21 cellular contexts compared by ENCODE assay signal in genomic region chr11:133406493-133406892, GRCh38.
DNase-seq lines count a peak whose midpoint lies in the region; ATAC-seq, FAIRE-seq and TF ChIP-seq lines count a peak whose summit lies in the region.
"Had no signal": no experiment of that assay in that cellular context is flagged by ENCODE, and none has a peak within 500 bp of the region (broad histone marks: within the 10 kb centered on the region; RNA-seq: fewer than 3 reads in every experiment).

No MANE protein-coding gene starts in this region.

- TF ChIP-seq POLR2A in GM12892 (IDR thresholded peaks at IDR 0.05; ENCODE audit: low read depth, low read length) = no peak
- no peak for TF ChIP-seq POLR2A in esophagus muscularis mucosa (IDR thresholded peaks at IDR 0.05; ENCODE audit: low read depth)

- H3K4me2 ChIP-seq in SK-N-SH = no peak overlapping the region
- no peak overlapping the region for H3K4me2 ChIP-seq in mammary epithelial cell (ENCODE audit: insufficient read depth, low read depth, low read length)
- H3K4me2 ChIP-seq: BLaER1 treated with 17β-estradiol and CSF1 and Interleukin-3, amounts not matched to agents 10 nM and 100 nM had no signal

- H3K27ac ChIP-seq in SK-N-SH (ENCODE audit: low read depth in 2 of 2, low read length in 1 of 2) = no peak overlapping the region
- H3K27ac ChIP-seq in esophagus muscularis mucosa (replicated peaks in 1 of 4) = no peak overlapping the region
- no peak overlapping the region for H3K27ac ChIP-seq in mammary epithelial cell (ENCODE audit: insufficient read depth, low read depth, low read length)
- H3K27ac ChIP-seq: BLaER1 treated with 17β-estradiol and CSF1 and Interleukin-3, amounts not matched to agents 10 nM and 100 nM; C4-2B had no signal

- H3K27me3 ChIP-seq in SK-N-SH (ENCODE audit: insufficient read depth) (no peaks in the 10 kb centered on the region), esophagus muscularis mucosa (no peaks in the 10 kb centered on the region), mammary epithelial cell (ENCODE audit: insufficient read depth, low read length) (no peaks in the 10 kb centered on the region)
- H3K27me3 ChIP-seq: BLaER1 treated with 17β-estradiol and CSF1 and Interleukin-3, amounts not matched to agents 10 nM and 100 nM had no signal

- peak in 1 of 2 experiments; percentile 55; a peak in 2 of 4 replicates for TF ChIP-seq EP300 in SK-N-SH (IDR thresholded peaks at IDR 0.05; ENCODE audit: borderline replicate concordance in 1 of 2, low read depth in 1 of 2, low read length in 1 of 2)
- no peak for TF ChIP-seq EP300 in esophagus muscularis mucosa (IDR thresholded peaks at IDR 0.05)

- no peaks in the 10 kb centered on the region for H3F3A ChIP-seq in SK-N-SH (replicated peaks; ENCODE audit: insufficient read depth)

- in situ Hi-C loops in mammary epithelial cell (cut with MboI; ENCODE audit: low sequenced_read_pairs in 2 of 2) = no loop called here

- H3K9ac ChIP-seq in SK-N-SH (no peak overlapping the region), mammary epithelial cell (ENCODE audit: insufficient read depth, low read length) (no peak overlapping the region)
- H3K9ac ChIP-seq: BLaER1 treated with 17β-estradiol and CSF1 and Interleukin-3, amounts not matched to agents 10 nM and 100 nM had no signal

- H3K4me1 ChIP-seq in SK-N-SH (ENCODE audit: control insufficient read depth in 1 of 2, insufficient read depth in 2 of 2, low read depth in 1 of 2, low read length in 1 of 2) (peaks cover 0 to 6% of the 10 kb centered on the region in 2 experiments; a peak in 2 of 4 replicates), esophagus muscularis mucosa (no peaks in the 10 kb centered on the region), mammary epithelial cell (ENCODE audit: insufficient read depth, low read length) (peaks cover 2% of the 10 kb centered on the region)
- H3K4me1 ChIP-seq: Caco-2 had no signal

- H3K36me3 ChIP-seq in SK-N-SH (replicated peaks in 1 of 2; ENCODE audit: control insufficient read depth in 1 of 2, insufficient read depth in 2 of 2, low read length in 1 of 2) = no peaks in the 10 kb centered on the region
- H3K36me3 ChIP-seq in esophagus muscularis mucosa = no peaks in the 10 kb centered on the region
- no peaks in the 10 kb centered on the region for H3K36me3 ChIP-seq in mammary epithelial cell (ENCODE audit: insufficient read depth, low read length)
- H3K36me3 ChIP-seq: BLaER1 treated with 17β-estradiol and CSF1 and Interleukin-3, amounts not matched to agents 10 nM and 100 nM had no signal

- no peak for ATAC-seq in stimulated activated naive CD8-positive, alpha-beta T cell treated with anti-CD3 and anti-CD28 coated beads, Interleukin-15, Interleukin-2, amounts not matched to agents 100 U/mL and 50 U/mL, for 24 hours
- ATAC-seq: CD8-positive, alpha-beta T cell had no signal

- no peaks in the 10 kb centered on the region for H4K20me1 ChIP-seq in SK-N-SH (ENCODE audit: insufficient read depth)
- H4K20me1 ChIP-seq in mammary epithelial cell (ENCODE audit: insufficient read depth, low read length) = no peaks in the 10 kb centered on the region
- H4K20me1 ChIP-seq: BLaER1 treated with 17β-estradiol and CSF1 and Interleukin-3, amounts not matched to agents 10 nM and 100 nM had no signal

- BruUV-seq in mammary epithelial cell (replicated peaks; lab: Mats Ljungman, UMichigan) = no TSS peak

- peak; percentile 9 for FAIRE-seq in GM12892 (lab: Jason Lieb, UNC)
- FAIRE-seq: A204.1, D721Med, G401.6, GM12891, GM18507 had no signal

- 0% methylated on average over 4 of the region's 4 CpGs for WGBS in SK-N-SH (ENCODE audit: low lambda C conversion rate)
- WGBS in esophagus muscularis mucosa = 82% methylated on average over 4 of the region's 4 CpGs
- 80% methylated on average over 4 of the region's 4 CpGs for WGBS in mammary epithelial cell (ENCODE audit: low coverage, missing lambda C conversion rate)

- H3K4me3 ChIP-seq in SK-N-SH (ENCODE audit: low read depth in 2 of 2, low read length in 1 of 2) (no peak overlapping the region), esophagus muscularis mucosa (no peak overlapping the region), mammary epithelial cell (replicated peaks in 1 of 3; ENCODE audit: insufficient read depth in 1 of 3, low read depth in 2 of 3, low read length in 3 of 3) (no peak overlapping the region)
- H3K4me3 ChIP-seq: BLaER1 treated with 17β-estradiol and CSF1 and Interleukin-3, amounts not matched to agents 10 nM and 100 nM had no signal

- H3K79me2 ChIP-seq in SK-N-SH (ENCODE audit: insufficient read depth) (no peaks in the 10 kb centered on the region), mammary epithelial cell (ENCODE audit: insufficient read depth, low read length) (no peaks in the 10 kb centered on the region)

- DNase-seq in GM12892 (ENCODE audit: insufficient read length) (no peak), SK-N-SH (peak; percentile 52), esophagus muscularis mucosa (ENCODE audit: extremely low spot score) (peak; percentile 74), mammary epithelial cell (no peak), hepatic stellate cell (ENCODE audit: low spot score) (no peak)
- no peak for DNase-seq in stimulated activated naive CD8-positive, alpha-beta T cell treated with anti-CD3 and anti-CD28 coated beads, Interleukin-15, Interleukin-2, amounts not matched to agents 100 U/mL and 50 U/mL, for 24 hours
- DNase-seq: 8988T; ACHN; Caco-2; Calu3; CD4-positive, alpha-beta T cell; CD8-positive, alpha-beta T cell; DMS79 treated with DMSO at 0.1 percent for 48 hours; GF-D8 had no signal

- no peaks in the 10 kb centered on the region for H3K9me2 ChIP-seq in SK-N-SH

- CTCF ChIA-PET in SK-N-SH (lab: Yijun Ruan, JAX) = interaction anchor here (1.1 to 1.6 kb wide), 3 partner anchors 10 to 328 kb away, joined by 3 to 4 read pairs (median 3); no protein-coding TSS in a partner anchor
- CTCF ChIA-PET in mammary epithelial cell (lab: Charles Lee; ENCODE audit: low non-redundant PET) = no interaction called here

- TF ChIP-seq RAD21 in SK-N-SH (IDR thresholded peaks at IDR 0.05; ENCODE audit: low read length) = no peak

- POLR2A ChIA-PET in SK-N-SH (lab: Yijun Ruan, JAX) = no interaction called here

- intact Hi-C loops in esophagus muscularis mucosa (cut with DNase I) = no loop called here
- intact Hi-C loops in mammary epithelial cell (cut with micrococcal nuclease) = no loop called here

- H3K9me3 ChIP-seq in SK-N-SH = no peaks in the 10 kb centered on the region
- H3K9me3 ChIP-seq in esophagus muscularis mucosa = no peaks in the 10 kb centered on the region
- H3K9me3 ChIP-seq in mammary epithelial cell (replicated peaks; ENCODE audit: insufficient read depth, low read length) = no peaks in the 10 kb centered on the region
- H3K9me3 ChIP-seq: Caco-2 had no signal

- dilution Hi-C loops in mammary epithelial cell (cut with HindIII; ENCODE audit: low sequenced_read_pairs) = no loop called here

- H2AFZ ChIP-seq in SK-N-SH (ENCODE audit: low read depth) = no peak overlapping the region
- no peak overlapping the region for H2AFZ ChIP-seq in mammary epithelial cell (ENCODE audit: low read depth, low read length)

- no peak for TF ChIP-seq CTCF in SK-N-SH (IDR thresholded peaks at IDR 0.05)
- TF ChIP-seq CTCF in esophagus muscularis mucosa (IDR thresholded peaks at IDR 0.05) = no peak
- TF ChIP-seq CTCF in mammary epithelial cell (conservative IDR thresholded peaks at IDR 0.05 in 1 of 2, IDR thresholded peaks at IDR 0.05 in 1 of 2; ENCODE audit: extremely low read depth in 1 of 2, insufficient read depth in 1 of 2, low read depth in 1 of 2, low read length in 2 of 2) = no peak

TF ChIP-seq in SK-N-SH, 30 proteins besides CTCF, POLR2A, EP300 and RAD21:
- TF ChIP-seq RCOR1 (IDR thresholded peaks at IDR 0.05; ENCODE audit: low read length) (peak; percentile 98), POLR2AphosphoS5 (IDR thresholded peaks at IDR 0.05; ENCODE audit: low read depth, low read length) (0 out of 2 replicates have a peak, but pooled peaks have one; percentile 16), NFIC (IDR thresholded peaks at IDR 0.05; ENCODE audit: borderline replicate concordance) (no peak), GATA2 (CRISPR knock-in tag; IDR thresholded peaks at IDR 0.05) (peak; percentile 86), CHD2 (IDR thresholded peaks at IDR 0.05; ENCODE audit: low read length, partially characterized antibody) (peak; percentile 41), ELF1 (IDR thresholded peaks at IDR 0.05) (no peak), TAF1 (IDR thresholded peaks at IDR 0.05; ENCODE audit: borderline replicate concordance, low read depth, low read length) (no peak), SIN3A (IDR thresholded peaks at IDR 0.05; ENCODE audit: borderline replicate concordance, low read depth, low read length) (no peak)

Comparison
In these comparisons a context has a peak if more than half of its experiments do, and no peak if none do; other contexts are left out.
1. DNase-seq: peak in SK-N-SH (single experiment) and esophagus muscularis mucosa (single experiment); none in GM12892 (single experiment), mammary epithelial cell (single experiment), stimulated activated naive CD8-positive, alpha-beta T cell treated with anti-CD3 and anti-CD28 coated beads, Interleukin-15, Interleukin-2, amounts not matched to agents 100 U/mL and 50 U/mL, for 24 hours (single experiment) and hepatic stellate cell (single experiment).